Comparison of ENCODE assay signal across 12 cellular contexts in genomic region chr10:15211464-15211979, GRCh38. TPM values are rescaled to one million over a fixed set of nuclear protein-coding genes. Genes with fewer than 3 reads are reported as not detected.
A peak's percentile ranks its signal among the peaks of the same experiment; 100 is the strongest.
DNase-seq lines count a peak whose midpoint lies in the region; ATAC-seq, FAIRE-seq and TF ChIP-seq lines count a peak whose summit lies in the region.
"Had no signal": no experiment of that assay in that cellular context is flagged by ENCODE, and none has a peak within 500 bp of the region (broad histone marks: within the 10 kb centered on the region; RNA-seq: fewer than 3 reads in every experiment).

No MANE protein-coding gene starts in this region.

- CTCF ChIA-PET in CD4-positive, alpha-beta T cell (lab: Charles Lee): interaction anchor here (1.8 kb wide), 1 partner anchor 44 kb away, joined by 9 read pairs; the partner anchor contains the start of gene NMT2
- CTCF ChIA-PET in HEK293 (lab: Yijun Ruan, JAX): interaction anchor here (0.5 to 1.9 kb wide), 10 partner anchors 9 to 307 kb away, joined by 3 to 7 read pairs (median 4); no protein-coding TSS in a partner anchor
- CTCF ChIA-PET in activated CD8-positive, alpha-beta memory T cell treated with anti-CD3 and anti-CD28 coated beads, Interleukin-2, amount 10 ng/mL, durations not matched to agents 7 days and 5 days (lab: Charles Lee): interaction anchor here (0.8 to 1.6 kb wide), 5 partner anchors 13 to 160 kb away, joined by 3 to 6 read pairs (median 3); partner anchors contain the start of genes FAM171A1 and NMT2

- no peaks in the 10 kb centered on the region for H4K20me1 ChIP-seq in astrocyte (ENCODE audit: insufficient read depth, low read length)

- no peak overlapping the region for H2AFZ ChIP-seq in astrocyte (ENCODE audit: low read depth, low read length)
- H2AFZ ChIP-seq: hepatocyte had no signal

- no peaks in the 10 kb centered on the region for H3K9me3 ChIP-seq in CD4-positive, alpha-beta T cell (ENCODE audit: control insufficient read depth, low read length)
- H3K9me3 ChIP-seq in HEK293 (ENCODE audit: control insufficient read depth, insufficient read depth, low read depth, low read length): no peaks in the 10 kb centered on the region
- H3K9me3 ChIP-seq in astrocyte (ENCODE audit: insufficient read depth, low read depth, low read length): no peaks in the 10 kb centered on the region
- H3K9me3 ChIP-seq: psoas muscle had no signal

- no peaks in the 10 kb centered on the region for H3K4me1 ChIP-seq in HEK293 (ENCODE audit: control insufficient read depth, insufficient read depth, low read length)
- H3K4me1 ChIP-seq in astrocyte (ENCODE audit: insufficient read depth, low read length): peaks cover 15% of the 10 kb centered on the region
- H3K4me1 ChIP-seq: psoas muscle had no signal

- H3K36me3 Mint-ChIP-seq in CD4-positive, alpha-beta T cell (ENCODE audit: low read depth): peaks cover 27% of the 10 kb centered on the region
- peaks cover 32% of the 10 kb centered on the region for H3K36me3 Mint-ChIP-seq in astrocyte (ENCODE audit: low read depth, unreplicated experiment)
- H3K36me3 Mint-ChIP-seq in activated CD8-positive, alpha-beta memory T cell treated with anti-CD3 and anti-CD28 coated beads, Interleukin-2, amount 10 ng/mL, durations not matched to agents 7 days and 5 days: peaks cover 2% of the 10 kb centered on the region
- H3K36me3 Mint-ChIP-seq in natural killer cell: no peaks in the 10 kb centered on the region

- peak overlapping the region; percentile 98 for H3K27ac Mint-ChIP-seq in CD4-positive, alpha-beta T cell
- H3K27ac Mint-ChIP-seq in astrocyte (ENCODE audit: unreplicated experiment): no peak overlapping the region
- H3K27ac Mint-ChIP-seq in activated CD8-positive, alpha-beta memory T cell treated with anti-CD3 and anti-CD28 coated beads, Interleukin-2, amount 10 ng/mL, durations not matched to agents 7 days and 5 days: no peak overlapping the region
- H3K27ac Mint-ChIP-seq in natural killer cell: no peak overlapping the region
- H3K27ac Mint-ChIP-seq: activated B cell treated with CpG ODN at 0.5 μM for 24 hours had no signal

- ATAC-seq in CD4-positive, alpha-beta T cell (ENCODE audit: poor library complexity): no peak
- no peak for ATAC-seq in activated CD8-positive, alpha-beta memory T cell treated with anti-CD3 and anti-CD28 coated beads, Interleukin-2, amount 10 ng/mL, durations not matched to agents 7 days and 5 days
- ATAC-seq in natural killer cell: no peak
- ATAC-seq: psoas muscle had no signal

- H3K27ac ChIP-seq in CD4-positive, alpha-beta T cell (ENCODE audit: low read depth, low read length): no peak overlapping the region
- no peak overlapping the region for H3K27ac ChIP-seq in HEK293 (ENCODE audit: extremely low read depth, low read depth, low read length)
- H3K27ac ChIP-seq in astrocyte (ENCODE audit: low read depth, low read length): peak overlapping the region; percentile 86
- H3K27ac ChIP-seq: hepatocyte, psoas muscle had no signal

- H3K79me2 ChIP-seq in astrocyte (ENCODE audit: insufficient read depth, low read length): peaks cover 10% of the 10 kb centered on the region
- H3K79me2 ChIP-seq: hepatocyte had no signal

- H3K4me1 Mint-ChIP-seq in CD4-positive, alpha-beta T cell (ENCODE audit: low read depth): peaks cover 50% of the 10 kb centered on the region
- H3K4me1 Mint-ChIP-seq in astrocyte (ENCODE audit: low read depth, unreplicated experiment): peaks cover 12% of the 10 kb centered on the region
- peaks cover 42% of the 10 kb centered on the region for H3K4me1 Mint-ChIP-seq in activated CD8-positive, alpha-beta memory T cell treated with anti-CD3 and anti-CD28 coated beads, Interleukin-2, amount 10 ng/mL, durations not matched to agents 7 days and 5 days
- peaks cover 23 to 24% of the 10 kb centered on the region in 2 donors for H3K4me1 Mint-ChIP-seq in natural killer cell

- H3K36me3 ChIP-seq in HEK293 (ENCODE audit: control insufficient read depth in 2 of 2, insufficient read depth in 1 of 2, low read length in 2 of 2) (peaks cover 0 to 28% of the 10 kb centered on the region in 2 experiments; a peak in 1 of 3 replicates), astrocyte (ENCODE audit: insufficient read depth, low read length) (no peaks in the 10 kb centered on the region), kidney epithelial cell (ENCODE audit: control insufficient read depth, insufficient read depth, low read length) (peaks cover 1% of the 10 kb centered on the region)

- FAIRE-seq in astrocyte (lab: Jason Lieb, UNC): peak; percentile 89

- peak overlapping the region; percentile 50 for H3K9ac ChIP-seq in astrocyte (ENCODE audit: low read length)

- no peaks in the 10 kb centered on the region for H3K27me3 Mint-ChIP-seq in CD4-positive, alpha-beta T cell
- no peaks in the 10 kb centered on the region for H3K27me3 Mint-ChIP-seq in astrocyte (ENCODE audit: low read depth, unreplicated experiment)
- no peaks in the 10 kb centered on the region for H3K27me3 Mint-ChIP-seq in activated CD8-positive, alpha-beta memory T cell treated with anti-CD3 and anti-CD28 coated beads, Interleukin-2, amount 10 ng/mL, durations not matched to agents 7 days and 5 days
- no peaks in the 10 kb centered on the region for H3K27me3 Mint-ChIP-seq in natural killer cell (ENCODE audit: low read depth in 2 of 2)
- H3K27me3 Mint-ChIP-seq: activated B cell treated with CpG ODN at 0.5 μM for 24 hours had no signal

- POLR2A ChIA-PET in CD4-positive, alpha-beta T cell (lab: Charles Lee): interaction anchor here (1.4 kb wide), 1 partner anchor 26 kb away, joined by 3 read pairs; no protein-coding TSS in a partner anchor
- POLR2A ChIA-PET in HEK293 (lab: Yijun Ruan, JAX): no interaction called here

- H3K4me3 ChIP-seq in HEK293 (ENCODE audit: low read depth, low read length) (no peak overlapping the region), astrocyte (ENCODE audit: insufficient read depth, low read depth, low read length) (peak overlapping the region; percentile 42), kidney epithelial cell (ENCODE audit: low read depth, low read length) (no peak overlapping the region)
- H3K4me3 ChIP-seq: hepatocyte, psoas muscle had no signal

- TF ChIP-seq CTCF in CD4-positive, alpha-beta T cell (IDR thresholded peaks at IDR 0.05): no peak
- no peak for TF ChIP-seq CTCF in HEK293 (tag by site-specific recombination; IDR thresholded peaks at IDR 0.05)
- no peak for TF ChIP-seq CTCF in astrocyte (IDR thresholded peaks at IDR 0.05; ENCODE audit: insufficient read depth, low read depth, low read length)
- TF ChIP-seq CTCF in kidney epithelial cell (IDR thresholded peaks at IDR 0.05; ENCODE audit: insufficient read depth, low read length, poor library complexity, severe bottlenecking): no peak
- TF ChIP-seq CTCF in natural killer cell (IDR thresholded peaks at IDR 0.05): no peak

- no peak overlapping the region for H3K4me3 Mint-ChIP-seq in CD4-positive, alpha-beta T cell
- H3K4me3 Mint-ChIP-seq in astrocyte (ENCODE audit: unreplicated experiment): no peak overlapping the region
- no peak overlapping the region for H3K4me3 Mint-ChIP-seq in activated CD8-positive, alpha-beta memory T cell treated with anti-CD3 and anti-CD28 coated beads, Interleukin-2, amount 10 ng/mL, durations not matched to agents 7 days and 5 days
- H3K4me3 Mint-ChIP-seq in natural killer cell: no peak overlapping the region
- H3K4me3 Mint-ChIP-seq: activated B cell treated with CpG ODN at 0.5 μM for 24 hours had no signal

- H3K27me3 ChIP-seq in CD4-positive, alpha-beta T cell (ENCODE audit: control insufficient read depth, insufficient read depth, low read length): no peaks in the 10 kb centered on the region
- H3K27me3 ChIP-seq in astrocyte (ENCODE audit: insufficient read depth, low read length) (no peaks in the 10 kb centered on the region), kidney epithelial cell (ENCODE audit: control insufficient read depth, insufficient read depth, low read length) (no peaks in the 10 kb centered on the region)
- H3K27me3 ChIP-seq: hepatocyte had no signal

- intact Hi-C loops in CD4-positive, alpha-beta T cell (cut with DNase I, micrococcal nuclease): loop anchor here in 1 of 2 experiments (5.0 kb wide), 1 partner anchor 161 kb away; the partner anchor contains the start of gene FAM171A1
- intact Hi-C loops in natural killer cell (cut with micrococcal nuclease): no loop called here

- DNase-seq in CD4-positive, alpha-beta T cell: no peak
- peak; percentile 87 for DNase-seq in astrocyte (ENCODE audit: low read depth)
- peak; percentile 28 for DNase-seq in kidney epithelial cell (ENCODE audit: low read depth)
- DNase-seq in activated CD8-positive, alpha-beta memory T cell treated with anti-CD3 and anti-CD28 coated beads, Interleukin-2, amount 10 ng/mL, durations not matched to agents 7 days and 5 days: no peak
- DNase-seq in natural killer cell: no peak
- no peak for DNase-seq in anterior cingulate cortex (lab: John Stamatoyannopoulos, UW)
- DNase-seq: activated B cell treated with CpG ODN at 0.5 μM for 24 hours, activated gamma-delta T cell, psoas muscle, substantia nigra had no signal

- H3K4me2 ChIP-seq in astrocyte (ENCODE audit: low read length): peak overlapping the region; percentile 68
- H3K4me2 ChIP-seq: hepatocyte had no signal

- no peaks in the 10 kb centered on the region for H3K9me3 Mint-ChIP-seq in CD4-positive, alpha-beta T cell
- H3K9me3 Mint-ChIP-seq in astrocyte (ENCODE audit: unreplicated experiment): no peaks in the 10 kb centered on the region
- H3K9me3 Mint-ChIP-seq in activated CD8-positive, alpha-beta memory T cell treated with anti-CD3 and anti-CD28 coated beads, Interleukin-2, amount 10 ng/mL, durations not matched to agents 7 days and 5 days (ENCODE audit: low read depth): no peaks in the 10 kb centered on the region
- H3K9me3 Mint-ChIP-seq in natural killer cell: no peaks in the 10 kb centered on the region
- H3K9me3 Mint-ChIP-seq: activated B cell treated with CpG ODN at 0.5 μM for 24 hours had no signal

TF ChIP-seq in HEK293, 187 proteins besides CTCF, POLR2A, EP300 and RAD21 (continues in another document):
- TF ChIP-seq GLI2 (tag by site-specific recombination; IDR thresholded peaks at IDR 0.05; ENCODE audit: borderline replicate concordance, low read depth): no peak

RNA-seq across cellular contexts. Expression of gene NMT2, which starts 43.0 kb away (rescaled TPM):
- 10 to 100 TPM; 23.4 to 28.1 TPM for total RNA-seq in CD4-positive, alpha-beta T cell
- total RNA-seq in astrocyte (20.9 and 22.1 TPM in 2 replicates), kidney epithelial cell (8.0 and 11.2 TPM in 2 replicates), natural killer cell (10 to 100 TPM; 18.9 to 34.9 (median 28.8) TPM)
- total RNA-seq in activated CD8-positive, alpha-beta memory T cell treated with anti-CD3 and anti-CD28 coated beads, Interleukin-2, amount 10 ng/mL, durations not matched to agents 7 days and 5 days: 10 to 100 TPM; 21.3 to 31.7 TPM

Comparison
In these comparisons a context has a peak if more than half of its experiments do, and no peak if none do; other contexts are left out.
1. DNase-seq: peak in astrocyte (single experiment) and kidney epithelial cell (single experiment); none in CD4-positive, alpha-beta T cell (0 of 10), activated CD8-positive, alpha-beta memory T cell treated with anti-CD3 and anti-CD28 coated beads, Interleukin-2, amount 10 ng/mL, durations not matched to agents 7 days and 5 days (single experiment), natural killer cell (single experiment) and anterior cingulate cortex (0 of 58).